In genomic region chr1:156366378-156366777, GRCh38 we compare ENCODE assay signal across 19 cellular contexts. TPM values are rescaled to one million over a fixed set of nuclear protein-coding genes. Genes with fewer than 3 reads are reported as not detected.
DNase-seq lines count a peak whose midpoint lies in the region; TF ChIP-seq lines count a peak whose summit lies in the region.
"Had no signal": no experiment of that assay in that cellular context is flagged by ENCODE, and none has a peak within 500 bp of the region (broad histone marks: within the 10 kb centered on the region; RNA-seq: fewer than 3 reads in every experiment).

No MANE protein-coding gene starts in this region.

- H3K79me1 ChIP-seq in trophoblast cell (ENCODE audit: low read length) = peaks cover 27% of the 10 kb centered on the region

- peak overlapping the region; percentile 22 for H4K8ac ChIP-seq in trophoblast cell (ENCODE audit: low read depth, low read length)

- no TSS peak for BruUV-seq in PC-9 (replicated peaks; lab: Mats Ljungman, UMichigan)

- no peak overlapping the region for H4K12ac ChIP-seq in trophoblast cell (ENCODE audit: low read depth, low read length)

- POLR2A ChIA-PET in PC-9 (lab: Charles Lee; ENCODE audit: unreplicated experiment) = no interaction called here

- H3K9ac ChIP-seq in trophoblast cell (ENCODE audit: low read length) = no peak overlapping the region

- no peak overlapping the region for H3K14ac ChIP-seq in trophoblast cell (ENCODE audit: low read length)

- no peaks in the 10 kb centered on the region for H3K9me3 ChIP-seq in PC-9 (ENCODE audit: insufficient read depth, low read depth)
- peaks cover 3% of the 10 kb centered on the region for H3K9me3 ChIP-seq in trophoblast cell (ENCODE audit: insufficient read depth, low read depth, low read length)

- peaks cover 10% of the 10 kb centered on the region for H3K27me3 ChIP-seq in H7 (ENCODE audit: control insufficient read depth, insufficient read depth, low read length)
- H3K27me3 ChIP-seq in PC-9 (ENCODE audit: insufficient read depth, low read depth) = no peaks in the 10 kb centered on the region
- H3K27me3 ChIP-seq in trophoblast cell (ENCODE audit: insufficient read depth, low read length) = no peaks in the 10 kb centered on the region

- no CpG with 5 or more reads among the region's 1 CpG for WGBS in trophoblast cell (ENCODE audit: extremely low coverage, insufficient coverage, insufficient read length)

- H4K20me1 ChIP-seq in PC-9 (ENCODE audit: insufficient read depth) = no peaks in the 10 kb centered on the region

- peak; percentile 57 for DNase-seq in H7
- DNase-seq in PC-9 = no peak
- DNase-seq in trophoblast cell = no peak
- no peak for DNase-seq in pons (ENCODE audit: low spot score)
- DNase-seq in NCI-H1105 treated with DMSO at 0.1 percent for 48 hours (lab: John Stamatoyannopoulos, UW) = no peak
- DNase-seq in RPMI8226 = no peak
- DNase-seq: C1 segment of cervical spinal cord; Calu3; CD4-positive, alpha-beta memory T cell; COR-L47; DMS53; DMS79 treated with DMSO at 0.1 percent for 48 hours; GF-D8; GOT3; HCEC 1CT had no signal

- no peaks in the 10 kb centered on the region for H3K36me3 ChIP-seq in H7 (replicated peaks; ENCODE audit: control insufficient read depth, insufficient read depth, low read length)
- H3K36me3 ChIP-seq in PC-9 (ENCODE audit: low read depth) = no peaks in the 10 kb centered on the region
- peaks cover 0 to 1% of the 10 kb centered on the region in 2 experiments for H3K36me3 ChIP-seq in trophoblast cell (ENCODE audit: control insufficient read depth in 1 of 2, insufficient read depth in 2 of 2, low read length in 2 of 2)

- no peak for TF ChIP-seq CTCF in PC-9 (conservative IDR thresholded peaks at IDR 0.05)

- H3K18ac ChIP-seq in trophoblast cell (ENCODE audit: low read length) = no peak overlapping the region

- H3K4me1 ChIP-seq in PC-9 (replicated peaks; ENCODE audit: insufficient read depth) (peaks cover 37% of the 10 kb centered on the region), trophoblast cell (ENCODE audit: control insufficient read depth in 1 of 2, insufficient read depth in 2 of 2, low read length in 2 of 2) (peaks cover 28 to 29% of the 10 kb centered on the region in 2 experiments)

- H3K4me3 ChIP-seq in H7 (ENCODE audit: insufficient read depth, low read depth, low read length) (no peak overlapping the region), PC-9 (no peak overlapping the region), trophoblast cell (ENCODE audit: low read depth, low read length) (no peak overlapping the region)

- H3K27ac ChIP-seq in PC-9 (no peak overlapping the region), trophoblast cell (ENCODE audit: low read depth, low read length) (no peak overlapping the region)

- no peaks in the 10 kb centered on the region for H3K9me2 ChIP-seq in PC-9 (ENCODE audit: insufficient read depth)

- no peak overlapping the region for H2BK5ac ChIP-seq in trophoblast cell (ENCODE audit: low read depth, low read length, poor library complexity)

- H4K91ac ChIP-seq in trophoblast cell (ENCODE audit: low read depth, low read length) = peak overlapping the region; percentile 59

- H3K23ac ChIP-seq in trophoblast cell (ENCODE audit: low read length) = no peak overlapping the region

- intact Hi-C loops in PC-9 (cut with micrococcal nuclease; ENCODE audit: unreplicated experiment) = no loop called here

- H3K79me2 ChIP-seq in PC-9 (ENCODE audit: low read depth) (no peaks in the 10 kb centered on the region), trophoblast cell (ENCODE audit: control insufficient read depth, insufficient read depth, low read length, poor library complexity) (peaks cover 4% of the 10 kb centered on the region)

- H2BK120ac ChIP-seq in trophoblast cell (ENCODE audit: insufficient read depth, low read length, poor library complexity) = peak overlapping the region; percentile 86

- H3K4me2 ChIP-seq in PC-9 (peak overlapping the region; percentile 26), trophoblast cell (ENCODE audit: low read length) (no peak overlapping the region)

- no peak overlapping the region for H2AFZ ChIP-seq in PC-9
- no peak overlapping the region for H2AFZ ChIP-seq in trophoblast cell (ENCODE audit: insufficient read depth, low read length, poor library complexity)

- H2BK12ac ChIP-seq in trophoblast cell (ENCODE audit: low read length) = peak overlapping the region; percentile 87

- CTCF ChIA-PET in PC-9 (lab: Charles Lee) = interaction anchor here (1.0 kb wide), 1 partner anchor 14 kb away, joined by 10 read pairs; no protein-coding TSS in a partner anchor

- peak overlapping the region; percentile 86 for H2AK5ac ChIP-seq in trophoblast cell (ENCODE audit: low read length)

- H3F3A ChIP-seq in PC-9 (ENCODE audit: insufficient read depth, low read depth) = peaks cover 16% of the 10 kb centered on the region

- no peak overlapping the region for H3K4ac ChIP-seq in trophoblast cell (ENCODE audit: low read depth, low read length)

RNA-seq across cellular contexts. Expression of gene RHBG, which starts 2.6 kb away (rescaled TPM):
- total RNA-seq in H7 (2014; rRNA removed; shearing (Covaris generic)) = 0.69 and 1.3 TPM in 2 replicates
- 1.8 and 4.0 TPM in 2 replicates for total RNA-seq in PC-9 (2021)
- 9.3 and 10.1 TPM in 2 replicates for polyA plus RNA-seq in trophoblast cell (2013)
- total RNA-seq: A172; A673; CD4-positive, alpha-beta memory T cell had no signal
- polyA plus RNA-seq: BJ; CD4-positive, alpha-beta memory T cell had no signal

RNA-seq across cellular contexts. Expression of gene TSACC, which starts 28.1 kb away (rescaled TPM):
- 2.2 and 3.5 TPM in 2 replicates for total RNA-seq in H7 (2014; rRNA removed; shearing (Covaris generic))
- total RNA-seq in PC-9 (2021) = 0.75 and 1.3 TPM in 2 replicates
- polyA plus RNA-seq in trophoblast cell (2013) = 1.2 and 1.3 TPM in 2 replicates
- total RNA-seq: A673; CD4-positive, alpha-beta memory T cell; G401 had no signal

RNA-seq across cellular contexts. Expression of gene CCT3, which starts 28.3 kb away (rescaled TPM):
- total RNA-seq in H7 (2014; rRNA removed; shearing (Covaris generic)) = 826 and 946 TPM in 2 replicates
- 272 and 317 TPM in 2 replicates for total RNA-seq in PC-9 (2021)
- 206 and 207 TPM in 2 replicates for polyA plus RNA-seq in trophoblast cell (2013)
